Comparison of ENCODE assay signal across 22 cellular contexts in genomic region chr11:34964610-34965331, GRCh38. TPM values are rescaled to one million over a fixed set of nuclear protein-coding genes. Genes with fewer than 3 reads are reported as not detected.
DNase-seq lines count a peak whose midpoint lies in the region; ATAC-seq, FAIRE-seq and TF ChIP-seq lines count a peak whose summit lies in the region.
"Had no signal": no experiment of that assay in that cellular context is flagged by ENCODE, and none has a peak within 500 bp of the region (broad histone marks: within the 10 kb centered on the region; RNA-seq: fewer than 3 reads in every experiment).

No MANE protein-coding gene starts in this region.

- TF ChIP-seq RAD21 in IMR-90 (IDR thresholded peaks at IDR 0.05; ENCODE audit: low read length) = no peak
- no peak for TF ChIP-seq RAD21 in HepG2 (CRISPR knock-in tag; IDR thresholded peaks at IDR 0.05)

- 80% methylated on average over 1 of the region's 3 CpGs; no CpG with 5 or more reads in 1 of the 2 experiments for WGBS in IMR-90 (ENCODE audit: extremely low coverage in 2 of 2, insufficient read length in 1 of 2), 2 experiments
- WGBS in HepG2 (ENCODE audit: low lambda C conversion rate) = 52% methylated on average over 3 of the region's 3 CpGs

- H3K4me2 ChIP-seq in IMR-90 (ENCODE audit: low read depth, low read length) = no peak overlapping the region
- no peak overlapping the region for H3K4me2 ChIP-seq in HepG2 (ENCODE audit: low read depth, low read length)
- H3K4me2 ChIP-seq: BLaER1, GM23338 had no signal

- no peaks in the 10 kb centered on the region for H3K4me1 Mint-ChIP-seq in activated naive CD8-positive, alpha-beta T cell treated with anti-CD3 and anti-CD28 coated beads, Interleukin-2, amount 50 U/mL, for 24 hours
- H3K4me1 Mint-ChIP-seq in activated CD4-positive, alpha-beta memory T cell treated with anti-CD3 and anti-CD28 coated beads for 36 hours (ENCODE audit: low read depth) = no peaks in the 10 kb centered on the region
- H3K4me1 Mint-ChIP-seq: CD14-positive monocyte had no signal

- peaks cover 5% of the 10 kb centered on the region; the same call in 1 of the 2 replicates for H3K9me1 ChIP-seq in IMR-90 (ENCODE audit: insufficient read depth, low read length)

- H3K27ac ChIP-seq in IMR-90 (ENCODE audit: insufficient read depth, low read length) (no peak overlapping the region), HepG2 (ENCODE audit: extremely low read length, insufficient read depth, low read length) (peak overlapping the region; percentile 44)
- H3K27ac ChIP-seq: BLaER1, HL-60 had no signal

- H3K27me3 Mint-ChIP-seq in activated naive CD8-positive, alpha-beta T cell treated with anti-CD3 and anti-CD28 coated beads, Interleukin-2, amount 50 U/mL, for 24 hours = no peaks in the 10 kb centered on the region
- H3K27me3 Mint-ChIP-seq in activated CD4-positive, alpha-beta memory T cell treated with anti-CD3 and anti-CD28 coated beads for 36 hours = no peaks in the 10 kb centered on the region
- H3K27me3 Mint-ChIP-seq: CD4-positive, alpha-beta memory T cell; IgD-negative memory B cell had no signal

- TF ChIP-seq CTCF in IMR-90 (conservative IDR thresholded peaks at IDR 0.05; ENCODE audit: low read depth, low read length) (no peak), HepG2 (CRISPR knock-in tag; IDR thresholded peaks at IDR 0.05) (no peak)

- H3K18ac ChIP-seq in IMR-90 (ENCODE audit: low read depth, low read length) = no peak overlapping the region

- no peak overlapping the region for H3K27ac Mint-ChIP-seq in activated naive CD8-positive, alpha-beta T cell treated with anti-CD3 and anti-CD28 coated beads, Interleukin-2, amount 50 U/mL, for 24 hours
- no peak overlapping the region for H3K27ac Mint-ChIP-seq in activated CD4-positive, alpha-beta memory T cell treated with anti-CD3 and anti-CD28 coated beads for 36 hours
- H3K27ac Mint-ChIP-seq: CD14-positive monocyte, GM23338, HFFc6, IgD-negative memory B cell had no signal

- no peak overlapping the region; the same call in 1 of the 2 replicates for H3K4ac ChIP-seq in IMR-90 (ENCODE audit: low read depth, low read length)

- H3K56ac ChIP-seq in IMR-90 (ENCODE audit: extremely low read depth, insufficient read depth, low read length) = no peak overlapping the region

- peaks cover 7 to 18% of the 10 kb centered on the region in 2 experiments; a peak in 3 of 4 replicates for H3K79me1 ChIP-seq in IMR-90 (ENCODE audit: low read depth in 1 of 2, low read length in 2 of 2)

- no peak overlapping the region for H2BK5ac ChIP-seq in IMR-90 (ENCODE audit: low read depth, low read length, poor library complexity, severe bottlenecking)

- no peak overlapping the region for H2AFZ ChIP-seq in IMR-90 (replicated peaks; ENCODE audit: low read length, poor library complexity)
- H2AFZ ChIP-seq in HepG2 (ENCODE audit: low read length) = no peak overlapping the region
- H2AFZ ChIP-seq: GM23338 had no signal

- H3K4me3 Mint-ChIP-seq in activated naive CD8-positive, alpha-beta T cell treated with anti-CD3 and anti-CD28 coated beads, Interleukin-2, amount 50 U/mL, for 24 hours = no peak overlapping the region
- H3K4me3 Mint-ChIP-seq in activated CD4-positive, alpha-beta memory T cell treated with anti-CD3 and anti-CD28 coated beads for 36 hours = no peak overlapping the region
- H3K4me3 Mint-ChIP-seq: CD14-positive monocyte; CD4-positive, alpha-beta memory T cell; GM23338; HFFc6; IgD-negative memory B cell had no signal

- no peak overlapping the region for H3K4me3 ChIP-seq in IMR-90 (ENCODE audit: insufficient read depth, low read depth, low read length)
- H3K4me3 ChIP-seq in HepG2 (replicated peaks in 1 of 3; ENCODE audit: insufficient read depth in 1 of 3, low read depth in 2 of 3, low read length in 3 of 3) = no peak overlapping the region
- H3K4me3 ChIP-seq: BLaER1, GM12878, GM23338 had no signal

- H3K4me1 ChIP-seq in IMR-90 (ENCODE audit: control insufficient read depth, insufficient read depth, low read length) (no peaks in the 10 kb centered on the region), HepG2 (ENCODE audit: insufficient read depth, low read length) (peaks cover 20% of the 10 kb centered on the region)
- H3K4me1 ChIP-seq: BLaER1 had no signal

- POLR2A ChIA-PET in IMR-90 (lab: Charles Lee; ENCODE audit: unreplicated experiment) (no interaction called here), HepG2 (lab: Yijun Ruan, JAX) (interaction anchor here (0.8 to 1.5 kb wide), 3 partner anchors 35 to 395 kb away, joined by 3 to 4 read pairs (median 3); no protein-coding TSS in a partner anchor)
- POLR2A ChIA-PET in activated CD4-positive, alpha-beta memory T cell treated with anti-CD3 and anti-CD28 coated beads for 36 hours (lab: Charles Lee) = no interaction called here

- CTCF ChIA-PET in IMR-90 (lab: Yijun Ruan, JAX) = interaction anchor here (0.5 to 0.8 kb wide), 2 partner anchors 31 to 1019 kb away, joined by 3 read pairs; no protein-coding TSS in a partner anchor
- CTCF ChIA-PET in HepG2 (lab: Yijun Ruan, JAX; ENCODE audit: low intra/inter-chr PET ratio, low total read pairs) = no interaction called here
- CTCF ChIA-PET in activated CD4-positive, alpha-beta memory T cell treated with anti-CD3 and anti-CD28 coated beads for 36 hours (lab: Charles Lee) = interaction anchor here (0.9 kb wide), 1 partner anchor 176 kb away, joined by 3 read pairs; no protein-coding TSS in a partner anchor

- no peaks in the 10 kb centered on the region for H3K27me3 ChIP-seq in IMR-90 (ENCODE audit: control insufficient read depth, insufficient read depth, low read length)
- no peaks in the 10 kb centered on the region for H3K27me3 ChIP-seq in HepG2 (ENCODE audit: control insufficient read depth in 1 of 2, insufficient read depth in 2 of 2, low read length in 2 of 2)
- H3K27me3 ChIP-seq: BLaER1 had no signal

- H4K91ac ChIP-seq in IMR-90 (ENCODE audit: insufficient read depth, low read depth, low read length) = no peak overlapping the region

- no peak overlapping the region for H2BK20ac ChIP-seq in IMR-90 (ENCODE audit: low read depth, low read length)

- BruUV-seq in IMR-90 (replicated peaks; lab: Mats Ljungman, UMichigan) (no TSS peak), HepG2 (replicated peaks; lab: Mats Ljungman, UMichigan) (no TSS peak)

- no peak overlapping the region for H4K5ac ChIP-seq in IMR-90 (ENCODE audit: low read depth, low read length)

- H2BK15ac ChIP-seq in IMR-90 (ENCODE audit: low read depth, low read length) = no peak overlapping the region

- peak in 1 of 2 experiments; percentile 27; a peak in 2 of 4 replicates for TF ChIP-seq EP300 in HepG2 (IDR thresholded peaks at IDR 0.05; ENCODE audit: low read depth in 2 of 2, low read length in 2 of 2)
- TF ChIP-seq EP300 in HepG2 (CRISPR knock-in tag; IDR thresholded peaks at IDR 0.05; ENCODE audit: borderline replicate concordance) = no peak

- no peak overlapping the region for H3K14ac ChIP-seq in IMR-90 (replicated peaks; ENCODE audit: low read depth, low read length)

- no peak overlapping the region; a peak in 1 of 4 replicates for H4K8ac ChIP-seq in IMR-90 (ENCODE audit: low read depth in 2 of 2, low read length in 2 of 2)

- H2AK9ac ChIP-seq in IMR-90 (replicated peaks; ENCODE audit: low read depth, low read length, poor library complexity) = no peak overlapping the region

- H3K23ac ChIP-seq in IMR-90 (ENCODE audit: low read depth, low read length) = peak overlapping the region; percentile 70; the same call in 1 of the 2 replicates

- H3K36me3 Mint-ChIP-seq in activated naive CD8-positive, alpha-beta T cell treated with anti-CD3 and anti-CD28 coated beads, Interleukin-2, amount 50 U/mL, for 24 hours (ENCODE audit: low read depth) = peaks cover 28% of the 10 kb centered on the region
- H3K36me3 Mint-ChIP-seq in activated CD4-positive, alpha-beta memory T cell treated with anti-CD3 and anti-CD28 coated beads for 36 hours = peaks cover 21% of the 10 kb centered on the region

- H3K79me2 ChIP-seq in HepG2 (ENCODE audit: insufficient read depth, low read length) = no peaks in the 10 kb centered on the region

- FAIRE-seq in G401.6 (lab: Jason Lieb, UNC) = peak; percentile 69
- FAIRE-seq in endometrium (lab: Jason Lieb, UNC) = peak; percentile 45
- FAIRE-seq in HepG2 (lab: Jason Lieb, UNC) = no peak
- FAIRE-seq: GM12878, GM18507, H54 had no signal

- no peak for TF ChIP-seq POLR2A in IMR-90 (IDR thresholded peaks at IDR 0.05; ENCODE audit: low read depth, low read length)
- no peak for TF ChIP-seq POLR2A in HepG2 (IDR thresholded peaks at IDR 0.05; ENCODE audit: insufficient read depth in 1 of 2, low read depth in 2 of 2, low read length in 2 of 2)

- H2BK120ac ChIP-seq in IMR-90 (ENCODE audit: low read depth, low read length) = no peak overlapping the region

- H3K9ac ChIP-seq in IMR-90 (ENCODE audit: low read depth, low read length) (no peak overlapping the region), HepG2 (ENCODE audit: insufficient read depth, low read depth, low read length) (no peak overlapping the region)
- H3K9ac ChIP-seq: BLaER1 had no signal

- H3K36me3 ChIP-seq in IMR-90 (ENCODE audit: control insufficient read depth, insufficient read depth, low read length) (peaks cover 20% of the 10 kb centered on the region), HepG2 (replicated peaks in 1 of 2; ENCODE audit: control insufficient read depth in 1 of 2, insufficient read depth in 2 of 2, low read length in 2 of 2) (peaks cover 4 to 49% of the 10 kb centered on the region in 2 experiments)

- ATAC-seq in IMR-90 (ENCODE audit: low read depth) = no peak
- peak; percentile 62 for ATAC-seq in HepG2
- ATAC-seq in activated naive CD8-positive, alpha-beta T cell treated with anti-CD3 and anti-CD28 coated beads, Interleukin-2, amount 50 U/mL, for 24 hours = no peak
- ATAC-seq: GM12878, GM23338, HCT116 had no signal

- no peak for DNase-seq in IMR-90
- DNase-seq in HepG2 (ENCODE audit: low spot score) = peak; percentile 19
- no peak for DNase-seq in epidermal melanocyte (ENCODE audit: insufficient read length, low spot score)
- DNase-seq in activated naive CD8-positive, alpha-beta T cell treated with anti-CD3 and anti-CD28 coated beads, Interleukin-2, amount 50 U/mL, for 24 hours = no peak
- no peak for DNase-seq in activated CD4-positive, alpha-beta memory T cell treated with anti-CD3 and anti-CD28 coated beads for 36 hours
- DNase-seq in NCI-H2196 (lab: John Stamatoyannopoulos, UW; ENCODE audit: unreplicated experiment) = no peak
- DNase-seq: 8988T; CD4-positive, alpha-beta memory T cell; DMS153; DMS79 treated with DMSO at 0.1 percent for 48 hours; HFFc6 had no signal

- H3K9me3 ChIP-seq in IMR-90 (ENCODE audit: control insufficient read depth, insufficient read depth, low read length) = no peaks in the 10 kb centered on the region
- H3K9me3 ChIP-seq in HepG2 (ENCODE audit: low read length) = no peaks in the 10 kb centered on the region
- H3K9me3 ChIP-seq: BLaER1 had no signal

- no peaks in the 10 kb centered on the region for H3K9me3 Mint-ChIP-seq in activated naive CD8-positive, alpha-beta T cell treated with anti-CD3 and anti-CD28 coated beads, Interleukin-2, amount 50 U/mL, for 24 hours
- no peaks in the 10 kb centered on the region for H3K9me3 Mint-ChIP-seq in activated CD4-positive, alpha-beta memory T cell treated with anti-CD3 and anti-CD28 coated beads for 36 hours
- H3K9me3 Mint-ChIP-seq: CD14-positive monocyte; CD4-positive, alpha-beta memory T cell; GM23338; HFFc6; IgD-negative memory B cell had no signal

- in situ Hi-C loops in IMR-90 (cut with MboI; ENCODE audit: low sequenced_read_pairs) (no loop called here), HepG2 (cut with HindIII; ENCODE audit: extremely low pct_ligation_motif_present, low pct_unique_long_range_greater_than_20kb) (no loop called here)

- no peaks in the 10 kb centered on the region for H4K20me1 ChIP-seq in IMR-90 (ENCODE audit: insufficient read depth, low read length)
- no peaks in the 10 kb centered on the region for H4K20me1 ChIP-seq in HepG2 (ENCODE audit: insufficient read depth, low read length)
- H4K20me1 ChIP-seq: BLaER1 had no signal

- dilution Hi-C loops in IMR-90 (cut with HindIII; ENCODE audit: low sequenced_read_pairs, unreplicated experiment) = no loop called here

- H2AK5ac ChIP-seq in IMR-90 (ENCODE audit: low read depth, low read length) = peak overlapping the region; percentile 35; the same call in 1 of the 2 replicates

- intact Hi-C loops in IMR-90 (cut with micrococcal nuclease) = no loop called here
- intact Hi-C loops in HepG2 (cut with micrococcal nuclease; ENCODE audit: unreplicated experiment) = no loop called here
- intact Hi-C loops in activated CD4-positive, alpha-beta memory T cell treated with anti-CD3 and anti-CD28 coated beads for 36 hours (cut with micrococcal nuclease) = no loop called here

RNA-seq across cellular contexts. Expression of gene PDHX, which starts 48.4 kb away (rescaled TPM):
- total RNA-seq in IMR-90 (2012; rRNA removed) (26.7 and 37.2 TPM in 2 replicates), HepG2 (2016; rRNA removed; fragmentation: Illumina TruSeq; extraction: Trizol) (73.8 and 106 TPM in 2 replicates)
- polyA plus RNA-seq in IMR-90 (2012; rRNA removed) (18.6 and 19.8 TPM in 2 replicates), HepG2 (2011; rRNA removed) (32.9 and 41.0 TPM in 2 replicates)
- polyA plus RNA-seq in IMR-90 (2012; cell fraction: cytosol; rRNA removed) = 6.4 and 6.9 TPM in 2 replicates
- 5.5 and 20.4 TPM in 2 replicates for polyA plus RNA-seq in IMR-90 (2012; cell fraction: nucleus; rRNA removed; ENCODE audit: low replicate concordance)
- total RNA-seq in HepG2 (2016; cell fraction: cytosol; rRNA removed; fragmentation: Illumina TruSeq; extraction: Trizol; ENCODE audit: low read depth) = 41.6 and 44.1 TPM in 2 replicates
- total RNA-seq in HepG2 (2016; cell fraction: insoluble cytoplasmic fraction; rRNA removed; fragmentation: Illumina TruSeq; extraction: Trizol) = 72.5 and 104 TPM in 2 replicates
- total RNA-seq in HepG2 (2016; cell fraction: membrane; rRNA removed; fragmentation: Illumina TruSeq; extraction: Trizol) = 37.7 and 42.3 TPM in 2 replicates
- 43.0 and 44.2 TPM in 2 replicates for total RNA-seq in HepG2 (2016; cell fraction: nucleus; rRNA removed; fragmentation: Illumina TruSeq; extraction: Trizol)
- 24.4 and 27.6 TPM in 2 replicates for polyA plus RNA-seq in HepG2 (2011; cell fraction: cytosol; rRNA removed)
- polyA plus RNA-seq in HepG2 (2011; cell fraction: nucleus; rRNA removed) = 15.3 and 16.3 TPM in 2 replicates
- 35.7 and 57.8 TPM in 2 replicates for polyA plus RNA-seq in HepG2 (2012)
- 6.3 and 6.7 TPM in 2 replicates for polyA plus RNA-seq in HepG2 (2016; cell fraction: cytosol; fragmentation: Illumina TruSeq; extraction: Trizol; ENCODE audit: low read depth)
- polyA plus RNA-seq in HepG2 (2016; cell fraction: insoluble cytoplasmic fraction; fragmentation: Illumina TruSeq; extraction: Trizol; ENCODE audit: low read depth) = 95.4 and 97.5 TPM in 2 replicates
- 14.4 and 16.3 TPM in 2 replicates for polyA plus RNA-seq in HepG2 (2016; cell fraction: membrane; fragmentation: Illumina TruSeq; extraction: Trizol; ENCODE audit: low read depth)
- 43.7 and 45.9 TPM in 2 replicates for polyA plus RNA-seq in HepG2 (2016; cell fraction: nucleus; fragmentation: Illumina TruSeq; extraction: Trizol; ENCODE audit: insufficient read depth, low read depth)
- 30.6 and 40.4 TPM in 2 replicates for polyA minus RNA-seq in HepG2 (2011; rRNA and poly(A)+ RNA removed; ENCODE audit: low replicate concordance)
- polyA minus RNA-seq in HepG2 (2011; cell fraction: cytosol; rRNA and poly(A)+ RNA removed) = 38.4 and 43.3 TPM in 2 replicates
- 67.5 and 80.9 TPM in 2 replicates for polyA minus RNA-seq in HepG2 (2011; cell fraction: nucleus; rRNA and poly(A)+ RNA removed)
- total RNA-seq in activated CD4-positive, alpha-beta memory T cell treated with anti-CD3 and anti-CD28 coated beads for 36 hours = 10 to 100 TPM; 34.5 to 35.5 TPM

RNA-seq across cellular contexts. Expression of gene APIP, which starts 48.6 kb away (rescaled TPM):
- 9.9 and 23.1 TPM in 2 replicates for total RNA-seq in IMR-90 (2012; rRNA removed)
- 13.9 and 16.6 TPM in 2 replicates for polyA plus RNA-seq in IMR-90 (2012; rRNA removed)
- polyA plus RNA-seq in IMR-90 (2012; cell fraction: cytosol; rRNA removed) = 3.9 and 4.0 TPM in 2 replicates
- 1.5 and 13.2 TPM in 2 replicates for polyA plus RNA-seq in IMR-90 (2012; cell fraction: nucleus; rRNA removed; ENCODE audit: low replicate concordance)
- 31.0 and 41.8 TPM in 2 replicates for total RNA-seq in HepG2 (2016; rRNA removed; fragmentation: Illumina TruSeq; extraction: Trizol)
- total RNA-seq in HepG2 (2016; cell fraction: cytosol; rRNA removed; fragmentation: Illumina TruSeq; extraction: Trizol; ENCODE audit: low read depth) = 9.9 and 10.1 TPM in 2 replicates
- total RNA-seq in HepG2 (2016; cell fraction: insoluble cytoplasmic fraction; rRNA removed; fragmentation: Illumina TruSeq; extraction: Trizol) = 31.4 and 48.5 TPM in 2 replicates
- total RNA-seq in HepG2 (2016; cell fraction: membrane; rRNA removed; fragmentation: Illumina TruSeq; extraction: Trizol) = 14.2 and 15.9 TPM in 2 replicates
- 15.4 and 16.1 TPM in 2 replicates for total RNA-seq in HepG2 (2016; cell fraction: nucleus; rRNA removed; fragmentation: Illumina TruSeq; extraction: Trizol)
- polyA plus RNA-seq in HepG2 (2011; rRNA removed) = 10.9 and 16.9 TPM in 2 replicates
- 10.8 and 10.9 TPM in 2 replicates for polyA plus RNA-seq in HepG2 (2011; cell fraction: cytosol; rRNA removed)
- polyA plus RNA-seq in HepG2 (2011; cell fraction: nucleus; rRNA removed) = 2.8 and 5.2 TPM in 2 replicates
- 17.8 and 20.5 TPM in 2 replicates for polyA plus RNA-seq in HepG2 (2012)
- polyA plus RNA-seq in HepG2 (2016; cell fraction: cytosol; fragmentation: Illumina TruSeq; extraction: Trizol; ENCODE audit: low read depth) = 7.2 and 8.5 TPM in 2 replicates
- 65.8 and 75.5 TPM in 2 replicates for polyA plus RNA-seq in HepG2 (2016; cell fraction: insoluble cytoplasmic fraction; fragmentation: Illumina TruSeq; extraction: Trizol; ENCODE audit: low read depth)
- polyA plus RNA-seq in HepG2 (2016; cell fraction: membrane; fragmentation: Illumina TruSeq; extraction: Trizol; ENCODE audit: low read depth) = 14.5 and 15.3 TPM in 2 replicates
- 26.8 and 31.3 TPM in 2 replicates for polyA plus RNA-seq in HepG2 (2016; cell fraction: nucleus; fragmentation: Illumina TruSeq; extraction: Trizol; ENCODE audit: insufficient read depth, low read depth)
- 3.3 and 3.6 TPM in 2 replicates for polyA minus RNA-seq in HepG2 (2011; rRNA and poly(A)+ RNA removed; ENCODE audit: low replicate concordance)
- 5.6 and 6.0 TPM in 2 replicates for polyA minus RNA-seq in HepG2 (2011; cell fraction: cytosol; rRNA and poly(A)+ RNA removed)
- polyA minus RNA-seq in HepG2 (2011; cell fraction: nucleus; rRNA and poly(A)+ RNA removed) = 3.0 and 5.3 TPM in 2 replicates
- total RNA-seq in activated CD4-positive, alpha-beta memory T cell treated with anti-CD3 and anti-CD28 coated beads for 36 hours = 10 to 100 TPM; 31.2 to 32.9 TPM
